ENCODE assay signal across 1 cellular context in genomic region chr11:67177399-67178281, GRCh38.
TF ChIP-seq lines count a peak whose summit lies in the region.

No MANE protein-coding gene starts in this region.

TF ChIP-seq in IMR-90, 13 proteins besides CTCF, POLR2A, EP300 and RAD21 (continued from another document):
- TF ChIP-seq ELK1 (IDR thresholded peaks at IDR 0.05; ENCODE audit: borderline replicate concordance, low read depth, low read length) (no peak), MXI1 (IDR thresholded peaks at IDR 0.05; ENCODE audit: borderline replicate concordance, low read depth, low read length) (no peak), BHLHE40 (IDR thresholded peaks at IDR 0.05; ENCODE audit: low read depth, low read length) (no peak)
TF ChIP-seq in IMR-90: peak in this region for 0.
